In the genomic region with DNA sequence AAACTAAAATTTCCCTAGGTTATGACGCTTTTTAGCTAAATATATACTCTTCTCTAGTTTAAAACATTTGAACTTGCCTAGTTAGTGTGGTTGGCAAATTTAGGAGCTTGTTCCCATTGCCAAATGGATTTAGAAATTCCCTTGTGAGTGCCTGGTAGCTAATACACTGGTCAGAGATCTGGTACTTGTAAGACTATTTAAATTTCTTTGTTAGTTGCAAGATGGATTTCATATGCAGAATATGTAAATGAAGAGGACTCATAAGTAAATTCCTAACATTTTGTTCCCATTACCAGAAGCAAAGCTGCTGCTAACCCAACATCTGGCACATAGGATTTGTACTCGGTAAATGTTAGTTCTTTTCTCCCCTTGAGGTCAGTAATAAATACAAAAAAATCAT, we compare ENCODE assay signal across 1 cellular context.
TF ChIP-seq lines count a peak whose summit lies in the region.

No MANE protein-coding gene starts in this region.

TF ChIP-seq in GM23338, 12 proteins besides CTCF, POLR2A, EP300 and RAD21 (continued from another document):
- TF ChIP-seq ZNF331 (CRISPR knock-in tag; IDR thresholded peaks at IDR 0.05; ENCODE audit: low read depth) (no peak), EZH2 (IDR thresholded peaks at IDR 0.05; ENCODE audit: low read depth, unreplicated experiment) (no peak)
